Comparison of ENCODE assay signal across 15 cellular contexts in genomic region chr1:86981482-86982311, GRCh38.
DNase-seq lines count a peak whose midpoint lies in the region; ATAC-seq and TF ChIP-seq lines count a peak whose summit lies in the region.
"Had no signal": no experiment of that assay in that cellular context is flagged by ENCODE, and none has a peak within 500 bp of the region (broad histone marks: within the 10 kb centered on the region; RNA-seq: fewer than 3 reads in every experiment).

No MANE protein-coding gene starts in this region.

- H4K12ac ChIP-seq in trophoblast cell (ENCODE audit: low read depth, low read length) = no peak overlapping the region

- no peak overlapping the region for H3K14ac ChIP-seq in trophoblast cell (ENCODE audit: low read length)

- 94 to 97% methylated on average over 5 to 7 of the region's 7 CpGs for WGBS in endodermal cell (ENCODE audit: insufficient coverage in 1 of 2, insufficient read length in 1 of 2), 2 experiments
- no CpG with 5 or more reads among the region's 7 CpGs for whole genome bisulfite sequencing in trophoblast cell (ENCODE audit: extremely low coverage, insufficient coverage, insufficient read length)
- WGBS in mammary epithelial cell (ENCODE audit: low coverage, missing lambda C conversion rate) = 93% methylated on average over 3 of the region's 7 CpGs

- H2BK120ac ChIP-seq in trophoblast cell (ENCODE audit: insufficient read depth, low read length, poor library complexity) = no peak overlapping the region

- H3K36me3 ChIP-seq in endodermal cell (ENCODE audit: control insufficient read depth, insufficient read depth, low read length) (no peaks in the 10 kb centered on the region), trophoblast cell (ENCODE audit: control insufficient read depth in 1 of 2, insufficient read depth in 2 of 2, low read length in 2 of 2) (no peaks in the 10 kb centered on the region), mammary epithelial cell (ENCODE audit: insufficient read depth, low read length) (peaks cover 1% of the 10 kb centered on the region)

- in situ Hi-C loops in mammary epithelial cell (cut with MboI; ENCODE audit: low sequenced_read_pairs in 2 of 2) = no loop called here

- peaks cover 19% of the 10 kb centered on the region for H3K36me3 Mint-ChIP-seq in endodermal cell (ENCODE audit: low read depth)

- ATAC-seq in Right ventricle myocardium superior (ENCODE audit: poor library complexity) = peak; percentile 25
- peak; percentile 35 for ATAC-seq in left lobe of liver
- ATAC-seq: HCT116 had no signal

- no peak overlapping the region for H3K18ac ChIP-seq in trophoblast cell (ENCODE audit: low read length)

- H3K4me3 ChIP-seq in endodermal cell (ENCODE audit: low read length) (no peak overlapping the region), trophoblast cell (ENCODE audit: low read depth, low read length) (no peak overlapping the region), mammary epithelial cell (replicated peaks in 1 of 3; ENCODE audit: insufficient read depth in 1 of 3, low read depth in 2 of 3, low read length in 3 of 3) (no peak overlapping the region)
- H3K4me3 ChIP-seq: BLaER1 had no signal

- H2BK5ac ChIP-seq in trophoblast cell (ENCODE audit: low read depth, low read length, poor library complexity) = no peak overlapping the region

- H2AFZ ChIP-seq in trophoblast cell (ENCODE audit: insufficient read depth, low read length, poor library complexity) (peak overlapping the region; percentile 0), mammary epithelial cell (ENCODE audit: low read depth, low read length) (no peak overlapping the region)

- CTCF ChIA-PET in mammary epithelial cell (lab: Charles Lee; ENCODE audit: low non-redundant PET) = no interaction called here

- no peaks in the 10 kb centered on the region for H3K79me2 ChIP-seq in trophoblast cell (ENCODE audit: control insufficient read depth, insufficient read depth, low read length, poor library complexity)
- H3K79me2 ChIP-seq in mammary epithelial cell (ENCODE audit: insufficient read depth, low read length) = peaks cover 11% of the 10 kb centered on the region

- H3K4me2 ChIP-seq in trophoblast cell (ENCODE audit: low read length) = no peak overlapping the region
- no peak overlapping the region for H3K4me2 ChIP-seq in mammary epithelial cell (ENCODE audit: insufficient read depth, low read depth, low read length)
- H3K4me2 ChIP-seq: BLaER1 had no signal

- H3K27ac Mint-ChIP-seq in endodermal cell = no peak overlapping the region
- H3K27ac Mint-ChIP-seq: CD8-positive, alpha-beta memory T cell had no signal

- H3K27me3 Mint-ChIP-seq in endodermal cell (ENCODE audit: insufficient read depth) = no peaks in the 10 kb centered on the region
- H3K27me3 Mint-ChIP-seq: CD8-positive, alpha-beta memory T cell had no signal

- no peak overlapping the region for H3K9ac ChIP-seq in endodermal cell (ENCODE audit: extremely low read depth, low read length, poor library complexity, severe bottlenecking)
- H3K9ac ChIP-seq in trophoblast cell (ENCODE audit: low read length) = no peak overlapping the region
- no peak overlapping the region for H3K9ac ChIP-seq in mammary epithelial cell (ENCODE audit: insufficient read depth, low read length)
- H3K9ac ChIP-seq: BLaER1 had no signal

- BruUV-seq in mammary epithelial cell (replicated peaks; lab: Mats Ljungman, UMichigan) = no TSS peak

- no peak for DNase-seq in Right ventricle myocardium superior
- DNase-seq in cardiac septum (ENCODE audit: low spot score) = no peak
- DNase-seq in endodermal cell = no peak
- no peak for DNase-seq in left lobe of liver (ENCODE audit: low spot score)
- DNase-seq in trophoblast cell = no peak
- no peak for DNase-seq in mammary epithelial cell
- no peak for DNase-seq in inferior parietal cortex (ENCODE audit: extremely low spot score)
- no peak for DNase-seq in germinal center (ENCODE audit: low spot score)
- DNase-seq: Caco-2; CD8-positive, alpha-beta memory T cell; GF-D8 had no signal

- intact Hi-C loops in Right ventricle myocardium superior (cut with DNase I) (no loop called here), cardiac septum (cut with DNase I) (no loop called here), mammary epithelial cell (cut with micrococcal nuclease) (no loop called here)

- no peak overlapping the region for H4K8ac ChIP-seq in trophoblast cell (ENCODE audit: low read depth, low read length)

- no peak overlapping the region for H2AK5ac ChIP-seq in trophoblast cell (ENCODE audit: low read length)

- H3K9me3 Mint-ChIP-seq in endodermal cell = peaks cover 7% of the 10 kb centered on the region
- H3K9me3 Mint-ChIP-seq: CD8-positive, alpha-beta memory T cell had no signal

- H3K4ac ChIP-seq in trophoblast cell (ENCODE audit: low read depth, low read length) = no peak overlapping the region

- no peaks in the 10 kb centered on the region for H3K27me3 ChIP-seq in endodermal cell (ENCODE audit: control insufficient read depth, insufficient read depth, low read length, poor library complexity, severe bottlenecking)
- no peaks in the 10 kb centered on the region for H3K27me3 ChIP-seq in trophoblast cell (ENCODE audit: insufficient read depth, low read length)
- no peaks in the 10 kb centered on the region for H3K27me3 ChIP-seq in mammary epithelial cell (ENCODE audit: insufficient read depth, low read length)
- H3K27me3 ChIP-seq: BLaER1 had no signal

- dilution Hi-C loops in mammary epithelial cell (cut with HindIII; ENCODE audit: low sequenced_read_pairs) = no loop called here

- H3K4me1 ChIP-seq in endodermal cell (ENCODE audit: control insufficient read depth, insufficient read depth, low read length) (peaks cover 2% of the 10 kb centered on the region), trophoblast cell (ENCODE audit: control insufficient read depth in 1 of 2, insufficient read depth in 2 of 2, low read length in 2 of 2) (peaks cover 0 to 2% of the 10 kb centered on the region in 2 experiments), mammary epithelial cell (ENCODE audit: insufficient read depth, low read length) (no peaks in the 10 kb centered on the region)
- H3K4me1 ChIP-seq: BLaER1, Caco-2 had no signal

- TF ChIP-seq CTCF in endodermal cell (conservative IDR thresholded peaks at IDR 0.05) = peak; percentile 35
- TF ChIP-seq CTCF in mammary epithelial cell (conservative IDR thresholded peaks at IDR 0.05 in 1 of 2, IDR thresholded peaks at IDR 0.05 in 1 of 2; ENCODE audit: extremely low read depth in 1 of 2, insufficient read depth in 1 of 2, low read depth in 1 of 2, low read length in 2 of 2) = no peak

- H4K20me1 ChIP-seq in mammary epithelial cell (ENCODE audit: insufficient read depth, low read length) = no peaks in the 10 kb centered on the region

- peaks cover 9% of the 10 kb centered on the region for H3K9me3 ChIP-seq in endodermal cell (ENCODE audit: control insufficient read depth, low read length)
- no peaks in the 10 kb centered on the region for H3K9me3 ChIP-seq in trophoblast cell (ENCODE audit: insufficient read depth, low read depth, low read length)
- no peaks in the 10 kb centered on the region for H3K9me3 ChIP-seq in mammary epithelial cell (replicated peaks; ENCODE audit: insufficient read depth, low read length)
- H3K9me3 ChIP-seq: Caco-2 had no signal

- H3K4me1 Mint-ChIP-seq in endodermal cell = peaks cover 2% of the 10 kb centered on the region
- H3K4me1 Mint-ChIP-seq: CD8-positive, alpha-beta memory T cell had no signal

- H4K91ac ChIP-seq in trophoblast cell (ENCODE audit: low read depth, low read length) = no peak overlapping the region

- no peak overlapping the region for H3K27ac ChIP-seq in endodermal cell (ENCODE audit: low read depth, low read length)
- H3K27ac ChIP-seq in trophoblast cell (ENCODE audit: low read depth, low read length) = no peak overlapping the region
- no peak overlapping the region for H3K27ac ChIP-seq in mammary epithelial cell (ENCODE audit: insufficient read depth, low read depth, low read length)
- H3K27ac ChIP-seq: 22Rv1, BLaER1, HL-60 had no signal

- no peak overlapping the region for H3K23ac ChIP-seq in trophoblast cell (ENCODE audit: low read length)

- H3K79me1 ChIP-seq in trophoblast cell (ENCODE audit: low read length) = no peaks in the 10 kb centered on the region

- no peak overlapping the region for H3K4me3 Mint-ChIP-seq in endodermal cell
- H3K4me3 Mint-ChIP-seq: CD8-positive, alpha-beta memory T cell had no signal

- H2BK12ac ChIP-seq in trophoblast cell (ENCODE audit: low read length) = no peak overlapping the region
